8 cellular contexts compared by ENCODE assay signal in the genomic region with DNA sequence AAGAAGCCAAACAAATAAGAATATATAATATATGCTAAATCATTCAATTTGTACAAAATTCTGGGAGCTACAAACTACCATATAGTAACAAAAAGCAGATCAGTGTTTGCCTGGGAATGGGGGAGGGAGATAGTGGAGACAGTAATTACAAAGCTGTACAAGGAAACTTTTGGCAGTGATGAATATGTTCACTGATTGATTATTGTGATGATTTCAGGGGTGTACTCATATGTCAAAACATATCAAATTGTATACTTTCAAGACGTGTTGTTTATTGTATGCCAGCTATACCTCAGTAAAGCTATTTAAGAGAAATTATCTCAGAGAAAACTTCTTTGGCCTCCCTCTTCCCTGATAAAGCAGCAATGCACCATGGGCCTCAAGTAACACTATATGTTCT.
"Had no signal": no experiment of that assay in that cellular context is flagged by ENCODE, and none has a peak within 500 bp of the region (broad histone marks: within the 10 kb centered on the region; RNA-seq: fewer than 3 reads in every experiment).

No MANE protein-coding gene starts in this region.

- ATAC-seq: GM12878 had no signal

- DNase-seq: GDM1, GF-D8 had no signal

- FAIRE-seq: G401.6, GM12878, GM12891, GM12892, GM18507, GM19239 had no signal

- H3K4me3 ChIP-seq: GM12878 had no signal
